22 cellular contexts compared by ENCODE assay signal in the genomic region with DNA sequence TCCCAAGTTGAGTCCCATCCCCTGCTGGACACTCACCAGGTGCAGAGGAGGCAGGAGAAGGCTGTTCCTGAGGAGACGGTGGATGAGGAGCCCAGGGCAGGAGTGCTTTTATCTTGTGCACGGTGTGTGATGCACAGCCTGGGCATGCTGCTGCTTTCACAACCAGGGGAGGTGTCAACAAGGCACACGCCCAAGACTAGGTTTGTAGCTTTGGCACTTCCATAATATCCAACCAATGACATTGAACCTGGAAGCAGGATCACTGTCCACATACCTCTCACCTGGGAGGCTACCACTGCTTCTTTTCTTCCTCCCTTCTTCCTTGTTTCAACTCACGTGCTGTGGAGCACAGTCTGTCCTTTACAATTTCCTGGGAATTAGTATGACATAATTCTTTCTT. TPM values are rescaled to one million over a fixed set of nuclear protein-coding genes. Genes with fewer than 3 reads are reported as not detected.
DNase-seq lines count a peak whose midpoint lies in the region; ATAC-seq, FAIRE-seq and TF ChIP-seq lines count a peak whose summit lies in the region.
"Had no signal": no experiment of that assay in that cellular context is flagged by ENCODE, and none has a peak within 500 bp of the region (broad histone marks: within the 10 kb centered on the region; RNA-seq: fewer than 3 reads in every experiment).

TSS of gene LCE3D (minus strand) at position 84 of the 400 bp plus-strand sequence. CDS start 580 bp downstream, outside the sequence.

- no peak within 1 kb of the TSS for H3K27ac Mint-ChIP-seq in MCF 10A (ENCODE audit: low read depth, unreplicated experiment)
- H3K27ac Mint-ChIP-seq in nephron progenitor cell, result no peak within 1 kb of the TSS
- H3K27ac Mint-ChIP-seq in mesothelial cell of epicardium, result no peak within 1 kb of the TSS
- H3K27ac Mint-ChIP-seq: CD4-positive, CD25-positive, alpha-beta regulatory T cell; HFFc6 had no signal

- H4K8ac ChIP-seq in mesenchymal stem cell (ENCODE audit: low read length), result no peak within 1 kb of the TSS

- no peak within 1 kb of the TSS for H3K27ac ChIP-seq in breast epithelium
- no peak within 1 kb of the TSS for H3K27ac ChIP-seq in mesenchymal stem cell (ENCODE audit: low read length, poor library complexity, severe bottlenecking)
- H3K27ac ChIP-seq in ovary, result no peak within 1 kb of the TSS
- H3K27ac ChIP-seq: 22Rv1 had no signal

- no peak within 1 kb of the TSS for H3K23ac ChIP-seq in mesenchymal stem cell (ENCODE audit: low read length in 2 of 2)

- H3K4me2 ChIP-seq in mesenchymal stem cell (ENCODE audit: low read length, poor library complexity, severe bottlenecking), result no peak within 1 kb of the TSS

- H3K4me3 Mint-ChIP-seq in MCF 10A (ENCODE audit: unreplicated experiment), result no peak within 1 kb of the TSS
- H3K4me3 Mint-ChIP-seq in nephron progenitor cell, result no peak within 1 kb of the TSS
- H3K4me3 Mint-ChIP-seq in mesothelial cell of epicardium, result no peak within 1 kb of the TSS
- H3K4me3 Mint-ChIP-seq: CD4-positive, CD25-positive, alpha-beta regulatory T cell; HFFc6 had no signal

- no peak within 1 kb of the TSS for H2BK120ac ChIP-seq in mesenchymal stem cell (ENCODE audit: low read depth, low read length)

- H3K36me3 ChIP-seq in breast epithelium (no peaks in the 10 kb centered on the region), bronchial epithelial cell (ENCODE audit: control insufficient read depth, insufficient read depth, low read length) (no peaks in the 10 kb centered on the region), mesenchymal stem cell (ENCODE audit: control insufficient read depth in 1 of 2, insufficient read depth in 2 of 2, low read depth in 1 of 2, low read length in 2 of 2) (no peaks in the 10 kb centered on the region), ovary (no peaks in the 10 kb centered on the region)
- H3K36me3 ChIP-seq: BE2C had no signal

- CTCF ChIA-PET in MCF 10A (lab: Yijun Ruan, JAX), result interaction anchor here (3.0 kb wide), 1 partner anchor 38 kb away, joined by 7 read pairs; no protein-coding TSS in a partner anchor

- H2BK15ac ChIP-seq in mesenchymal stem cell (ENCODE audit: low read depth, poor library complexity, severe bottlenecking), result no peak within 1 kb of the TSS

- no peak within 1 kb of the TSS for H3K9ac ChIP-seq in mesenchymal stem cell (ENCODE audit: low read length)

- H2BK5ac ChIP-seq in mesenchymal stem cell (ENCODE audit: low read depth, low read length, poor library complexity, severe bottlenecking), result no peak within 1 kb of the TSS

- DNase-seq in MCF 10A (ENCODE audit: unreplicated experiment), result peak; percentile 55
- no peak for DNase-seq in breast epithelium (ENCODE audit: low spot score in 2 of 2)
- peak; percentile 81 for DNase-seq in bronchial epithelial cell (ENCODE audit: low read depth)
- DNase-seq in mesenchymal stem cell, result no peak
- no peak for DNase-seq in ovary
- DNase-seq in nephron progenitor cell, result no peak
- DNase-seq in mesothelial cell of epicardium (ENCODE audit: low spot score in 2 of 2, unreplicated experiment in 2 of 2), result no peak
- DNase-seq: BE2C; Caco-2; CD4-positive, CD25-positive, alpha-beta regulatory T cell; HFFc6; KBM-7; MV-4-11; NCI-H187 treated with DMSO at 0.1 percent for 48 hours; NCI-H226; NCI-H526 had no signal

- H3K4me3 ChIP-seq in breast epithelium (no peak within 1 kb of the TSS), bronchial epithelial cell (ENCODE audit: low read depth, low read length) (no peak within 1 kb of the TSS), mesenchymal stem cell (ENCODE audit: insufficient read depth in 1 of 2, low read depth in 1 of 2, low read length in 2 of 2) (no peak within 1 kb of the TSS), ovary (no peak within 1 kb of the TSS)

- ATAC-seq in activated CD4-positive, CD25-positive, alpha-beta regulatory T cell treated with anti-CD3 and anti-CD28 coated beads, Interleukin-2, amount 50 U/mL, for 24 hours, result no peak
- ATAC-seq: Right ventricle myocardium inferior had no signal

- H3K9me3 Mint-ChIP-seq in MCF 10A (ENCODE audit: unreplicated experiment) (no peaks in the 10 kb centered on the region), nephron progenitor cell (peaks cover 74% of the 10 kb centered on the region), mesothelial cell of epicardium (peaks cover 55% of the 10 kb centered on the region)

- no TSS peak for BruUV-seq in MCF 10A (replicated peaks; lab: Mats Ljungman, UMichigan)

- no peak within 1 kb of the TSS for H2AFZ ChIP-seq in mesenchymal stem cell (ENCODE audit: low read depth, low read length)

- H3K27me3 ChIP-seq in breast epithelium, result no peaks in the 10 kb centered on the region
- no peaks in the 10 kb centered on the region for H3K27me3 ChIP-seq in bronchial epithelial cell (ENCODE audit: control insufficient read depth, insufficient read depth, low read length)
- no peaks in the 10 kb centered on the region for H3K27me3 ChIP-seq in mesenchymal stem cell (ENCODE audit: control insufficient read depth in 1 of 2, insufficient read depth in 1 of 2, low read length in 2 of 2)
- no peaks in the 10 kb centered on the region for H3K27me3 ChIP-seq in ovary
- H3K27me3 ChIP-seq: BE2C had no signal

- H3K18ac ChIP-seq in mesenchymal stem cell (ENCODE audit: low read depth in 1 of 2, low read length in 2 of 2), result no peak within 1 kb of the TSS

- 52% methylated on average over 3 of the region's 4 CpGs for WGBS in mesenchymal stem cell
- 62 to 71% (median 69%) methylated on average over 4 of the region's 4 CpGs for WGBS in ovary, 3 donors

- no peaks in the 10 kb centered on the region for H3K79me1 ChIP-seq in mesenchymal stem cell (replicated peaks; ENCODE audit: low read length, poor library complexity, severe bottlenecking)

- intact Hi-C loops in MCF 10A (cut with micrococcal nuclease) (no loop called here), breast epithelium (cut with DNase I; ENCODE audit: low total_unique reads) (no loop called here), ovary (cut with DNase I) (no loop called here)

- TF ChIP-seq CTCF in MCF 10A (IDR thresholded peaks at IDR 0.05; ENCODE audit: unreplicated experiment), result no peak
- TF ChIP-seq CTCF in breast epithelium (IDR thresholded peaks at IDR 0.05), result no peak
- TF ChIP-seq CTCF in bronchial epithelial cell (IDR thresholded peaks at IDR 0.05; ENCODE audit: insufficient read depth, low read length, severe bottlenecking), result no peak
- no peak for TF ChIP-seq CTCF in ovary (IDR thresholded peaks at IDR 0.05)
- no peak for TF ChIP-seq CTCF in nephron progenitor cell (IDR thresholded peaks at IDR 0.05)
- no peak for TF ChIP-seq CTCF in mesothelial cell of epicardium (IDR thresholded peaks at IDR 0.05; ENCODE audit: unreplicated experiment)

- H4K91ac ChIP-seq in mesenchymal stem cell (ENCODE audit: low read length), result peak within 1 kb of the TSS; percentile 39

- no peaks in the 10 kb centered on the region for H3K4me1 ChIP-seq in breast epithelium
- no peaks in the 10 kb centered on the region for H3K4me1 ChIP-seq in mesenchymal stem cell (ENCODE audit: control insufficient read depth, insufficient read depth, low read depth, low read length)
- no peaks in the 10 kb centered on the region for H3K4me1 ChIP-seq in ovary (ENCODE audit: insufficient read depth)
- H3K4me1 ChIP-seq: BE2C, Caco-2 had no signal

- H3K4me1 Mint-ChIP-seq in MCF 10A (ENCODE audit: insufficient read depth, unreplicated experiment) (peaks cover 12% of the 10 kb centered on the region), nephron progenitor cell (no peaks in the 10 kb centered on the region), mesothelial cell of epicardium (no peaks in the 10 kb centered on the region)
- H3K4me1 Mint-ChIP-seq: CD4-positive, CD25-positive, alpha-beta regulatory T cell had no signal

- no peak within 1 kb of the TSS for H3K14ac ChIP-seq in mesenchymal stem cell (ENCODE audit: low read length in 2 of 2)

- H3K4ac ChIP-seq in mesenchymal stem cell (ENCODE audit: low read depth in 1 of 2, low read length in 2 of 2), result no peak within 1 kb of the TSS

- H3K36me3 Mint-ChIP-seq in MCF 10A (ENCODE audit: insufficient read depth, unreplicated experiment) (no peaks in the 10 kb centered on the region), nephron progenitor cell (ENCODE audit: low read depth) (no peaks in the 10 kb centered on the region), mesothelial cell of epicardium (no peaks in the 10 kb centered on the region)
- H3K36me3 Mint-ChIP-seq: CD4-positive, CD25-positive, alpha-beta regulatory T cell had no signal

- TF ChIP-seq POLR2A in breast epithelium (IDR thresholded peaks at IDR 0.05) (no peak), ovary (IDR thresholded peaks at IDR 0.05) (no peak)

- no peak within 1 kb of the TSS for H2BK12ac ChIP-seq in mesenchymal stem cell (ENCODE audit: low read length in 2 of 2)

- no peak within 1 kb of the TSS for H2AK5ac ChIP-seq in mesenchymal stem cell (ENCODE audit: low read length, severe bottlenecking)

- H3K27me3 Mint-ChIP-seq in MCF 10A (ENCODE audit: insufficient read depth, unreplicated experiment) (no peaks in the 10 kb centered on the region), nephron progenitor cell (ENCODE audit: low read depth, poor library complexity) (peaks cover 4% of the 10 kb centered on the region), mesothelial cell of epicardium (ENCODE audit: low read depth) (no peaks in the 10 kb centered on the region)

- H3K9me3 ChIP-seq in breast epithelium (no peaks in the 10 kb centered on the region), mesenchymal stem cell (ENCODE audit: control insufficient read depth, low read length) (no peaks in the 10 kb centered on the region), ovary (no peaks in the 10 kb centered on the region)
- H3K9me3 ChIP-seq: BE2C, Caco-2 had no signal

- TF ChIP-seq EP300 in ovary (IDR thresholded peaks at IDR 0.05), result no peak

- peak; percentile 97 for FAIRE-seq in bronchial epithelial cell (lab: Jason Lieb, UNC)
- FAIRE-seq: GM12891, H1 had no signal

- POLR2A ChIA-PET in MCF 10A (lab: Yijun Ruan, JAX), result no interaction called here

RNA-seq across cellular contexts. Expression of gene LCE3D, which starts in this region (rescaled TPM):
- total RNA-seq in MCF 10A (2022) (0.75 TPM in 1 of 2 replicates, not detected in the other), breast epithelium (not detected), bronchial epithelial cell (0.38 and 0.79 TPM in 2 replicates), ovary (not detected), mesothelial cell of epicardium (not detected in 3 replicates)
- not detected for polyA plus RNA-seq in mesenchymal stem cell (2013, experiment 1 of 2)
- not detected for polyA plus RNA-seq in mesenchymal stem cell (2013, experiment 2 of 2)
- polyA plus RNA-seq in ovary, result not detected
- total RNA-seq: Caco-2; CD4-positive, CD25-positive, alpha-beta regulatory T cell; H1; HFFc6; Right ventricle myocardium inferior had no signal
- polyA plus RNA-seq: AG04450; CD4-positive, CD25-positive, alpha-beta regulatory T cell; H1 had no signal

Comparison
In these comparisons a context has a peak if more than half of its experiments do, and no peak if none do; other contexts are left out.
1. Peak in DNase-seq in MCF 10A; RNA of the gene not detected or under 1 TPM.
2. Peak in DNase-seq in bronchial epithelial cell; RNA of the gene not detected or under 1 TPM.